1 cellular context compared by ENCODE assay signal in genomic region chr17:45345246-45345553, GRCh38.
TF ChIP-seq lines count a peak whose summit lies in the region.

No MANE protein-coding gene starts in this region.

TF ChIP-seq in K562, 482 proteins besides CTCF, POLR2A, EP300 and RAD21 (continued from another document):
- TF ChIP-seq ZHX1 (conservative IDR thresholded peaks at IDR 0.05; ENCODE audit: low read length), result no peak
